In genomic region chr1:14494931-14495330, GRCh38 we compare ENCODE assay signal across 29 cellular contexts.
"Had no signal": no experiment of that assay in that cellular context is flagged by ENCODE, and none has a peak within 500 bp of the region (broad histone marks: within the 10 kb centered on the region; RNA-seq: fewer than 3 reads in every experiment).

No MANE protein-coding gene starts in this region.

- H3K9ac ChIP-seq: parathyroid adenoma had no signal

- H3K27ac ChIP-seq: hepatocyte, left ventricle myocardium inferior, neutrophil, parathyroid adenoma, psoas muscle, right atrium auricular region, right lobe of liver, stomach, testis, thyroid gland, transverse colon, upper lobe of left lung, vagina had no signal

- H3K4me1 ChIP-seq: left ventricle myocardium inferior, parathyroid adenoma, psoas muscle, right atrium auricular region, testis, thyroid gland, upper lobe of left lung, vagina had no signal

- DNase-seq: islet precursor cell; left colon; left ventricle myocardium inferior; mesendoderm; naive B cell; natural killer cell; occipital lobe; psoas muscle; right lobe of liver; stimulated activated CD4-positive, alpha-beta T cell treated with anti-CD3 and anti-CD28 coated beads, Interleukin-12 subunit alpha, Interleukin-12 subunit beta, amount 100 ng/mL, for 4 hours; stimulated activated CD4-positive, alpha-beta T cell treated with anti-CD3 and anti-CD28 coated beads, Interleukin-15, amount 100 ng/mL, for 24 hours; stimulated activated CD4-positive, alpha-beta T cell treated with anti-CD3 and anti-CD28 coated beads, Interleukin-2, amount 100 ng/mL, for 24 hours; stimulated activated CD4-positive, alpha-beta T cell treated with anti-CD3 and anti-CD28 coated beads, Interleukin-4, amount 100 ng/mL, for 1 hour; stimulated activated naive B cell treated with anti-CD40 and anti-IgM and Interleukin-4, amounts not matched to agents 10 μg/mL and 1 μg/mL and 100 μg/mL, for 72 hours; stimulated activated naive CD8-positive, alpha-beta T cell treated with anti-CD3 and anti-CD28 coated beads, Interleukin-15, Interleukin-2, amounts not matched to agents 100 U/mL and 50 U/mL, for 24 hours; stomach; testis; thyroid gland; transverse colon; upper lobe of left lung had no signal

- H3K4me1 Mint-ChIP-seq: naive B cell; natural killer cell; stimulated activated naive B cell treated with anti-CD40 and anti-IgM and Interleukin-4, amounts not matched to agents 10 μg/mL and 1 μg/mL and 100 μg/mL, for 72 hours had no signal

- H3K36me3 ChIP-seq: left ventricle myocardium inferior, neutrophil, right atrium auricular region, right lobe of liver, stomach, thyroid gland, transverse colon, upper lobe of left lung, vagina had no signal

- H3K9me3 ChIP-seq: left ventricle myocardium inferior, neutrophil, psoas muscle, right atrium auricular region, right lobe of liver, stomach, testis, thyroid gland, transverse colon, upper lobe of left lung, vagina had no signal

- H3K9me3 Mint-ChIP-seq: stimulated activated naive B cell treated with anti-CD40 and anti-IgM and Interleukin-4, amounts not matched to agents 10 μg/mL and 1 μg/mL and 100 μg/mL, for 72 hours had no signal

- H3K36me3 Mint-ChIP-seq: mesothelial cell of epicardium; naive B cell; natural killer cell; stimulated activated naive B cell treated with anti-CD40 and anti-IgM and Interleukin-4, amounts not matched to agents 10 μg/mL and 1 μg/mL and 100 μg/mL, for 72 hours had no signal

- H2AFZ ChIP-seq: hepatocyte, parathyroid adenoma had no signal

- H3K27me3 ChIP-seq: hepatocyte, right atrium auricular region, right lobe of liver, testis, thyroid gland, transverse colon, upper lobe of left lung, vagina had no signal

- H3K4me2 ChIP-seq: hepatocyte, smooth muscle cell had no signal

- H3K27ac Mint-ChIP-seq: naive B cell; natural killer cell; stimulated activated naive B cell treated with anti-CD40 and anti-IgM and Interleukin-4, amounts not matched to agents 10 μg/mL and 1 μg/mL and 100 μg/mL, for 72 hours had no signal

- H3K4me3 Mint-ChIP-seq: mesothelial cell of epicardium; naive B cell; natural killer cell; neural crest cell; stimulated activated naive B cell treated with anti-CD40 and anti-IgM and Interleukin-4, amounts not matched to agents 10 μg/mL and 1 μg/mL and 100 μg/mL, for 72 hours had no signal

- H3K4me3 ChIP-seq: hepatocyte, left ventricle myocardium inferior, lung, psoas muscle, right atrium auricular region, right lobe of liver, smooth muscle cell, stomach, testis, thyroid gland, transverse colon, upper lobe of left lung, vagina had no signal

- H3K79me2 ChIP-seq: hepatocyte, parathyroid adenoma had no signal
